Comparison of ENCODE assay signal across 30 cellular contexts in genomic region chr1:241635556-241636179, GRCh38. TPM values are rescaled to one million over a fixed set of nuclear protein-coding genes. Genes with fewer than 3 reads are reported as not detected.
DNase-seq lines count a peak whose midpoint lies in the region; ATAC-seq, FAIRE-seq and TF ChIP-seq lines count a peak whose summit lies in the region.
"Had no signal": no experiment of that assay in that cellular context is flagged by ENCODE, and none has a peak within 500 bp of the region (broad histone marks: within the 10 kb centered on the region; RNA-seq: fewer than 3 reads in every experiment).

No MANE protein-coding gene starts in this region.

- H2AFZ ChIP-seq in GM12878 (ENCODE audit: control insufficient read depth, low read depth, low read length), result peak overlapping the region; percentile 81
- H2AFZ ChIP-seq: hepatocyte had no signal

- in situ Hi-C loops in GM12878 (cut with MboI), result no loop called here

- ATAC-seq in GM18517 (IDR thresholded peaks at IDR 0.05; ENCODE audit: unreplicated experiment) (peak; percentile 32), GM12878 (no peak)
- ATAC-seq: activated T-cell treated with anti-CD3 and anti-CD28 coated beads, Interleukin-2, amount 50 U/mL, for 4 hours; left lobe of liver; naive thymus-derived CD4-positive, alpha-beta T cell; Panc1; stimulated activated effector memory CD8-positive, alpha-beta T cell treated with anti-CD3 and anti-CD28 coated beads, Interleukin-12 subunit alpha, Interleukin-12 subunit beta, amount 100 ng/mL, for 72 hours had no signal

- H3K36me3 ChIP-seq in KOPT-K1 (ENCODE audit: insufficient read depth, low read length), result peaks cover 43% of the 10 kb centered on the region
- H3K36me3 ChIP-seq in GM12878 (ENCODE audit: control insufficient read depth in 2 of 2, insufficient read depth in 2 of 2, low read length in 1 of 2), result no peaks in the 10 kb centered on the region; a peak in 1 of 4 replicates
- H3K36me3 ChIP-seq: breast epithelium, colonic mucosa, thoracic aorta had no signal

- no peaks in the 10 kb centered on the region for H3K9me3 Mint-ChIP-seq in osteocyte (ENCODE audit: unreplicated experiment)
- H3K9me3 Mint-ChIP-seq: activated T-cell treated with anti-CD3 and anti-CD28 coated beads, Interleukin-2, amount 50 U/mL, for 4 hours; CD4-positive, CD25-positive, alpha-beta regulatory T cell; stimulated activated effector memory CD8-positive, alpha-beta T cell treated with anti-CD3 and anti-CD28 coated beads, Interleukin-12 subunit alpha, Interleukin-12 subunit beta, amount 100 ng/mL, for 72 hours had no signal

- intact Hi-C loops in GM12878 (cut with micrococcal nuclease; ENCODE audit: unreplicated experiment), result loop anchor here (5.0 kb wide), 1 partner anchor 212 kb away; the partner anchor contains the start of gene EXO1

- FAIRE-seq in GM12878 (lab: Jason Lieb, UNC), result no peak
- FAIRE-seq: frontal cortex had no signal

- no peaks in the 10 kb centered on the region for H4K20me1 ChIP-seq in GM12878 (ENCODE audit: control insufficient read depth, insufficient read depth)

- TF ChIP-seq RAD21 in GM12878 (IDR thresholded peaks at IDR 0.05; ENCODE audit: insufficient read depth, low read depth, low read length), result no peak

- SMC1A ChIA-PET in GM12878 (lab: Charles Lee; ENCODE audit: uncharacterized antibody, unreplicated experiment), result interaction anchor here (1.2 to 1.3 kb wide), 2 partner anchors 8 to 12 kb away, joined by 3 read pairs; no protein-coding TSS in a partner anchor

- TF ChIP-seq POLR2A in GM12878 (IDR thresholded peaks at IDR 0.05; ENCODE audit: low read depth, low read length), result no peak

- no TSS peak for BruUV-seq in GM12878 (replicated peaks; lab: Mats Ljungman, UMichigan)

- peaks cover 8% of the 10 kb centered on the region for H3K4me1 ChIP-seq in GM12878 (ENCODE audit: control insufficient read depth, insufficient read depth, low read length)
- H3K4me1 ChIP-seq: breast epithelium, colonic mucosa had no signal

- H3K4me3 Mint-ChIP-seq in osteocyte (ENCODE audit: unreplicated experiment), result no peak overlapping the region
- H3K4me3 Mint-ChIP-seq: activated T-cell treated with anti-CD3 and anti-CD28 coated beads, Interleukin-2, amount 50 U/mL, for 4 hours; H9; stimulated activated effector memory CD8-positive, alpha-beta T cell treated with anti-CD3 and anti-CD28 coated beads, Interleukin-12 subunit alpha, Interleukin-12 subunit beta, amount 100 ng/mL, for 72 hours had no signal

- H3K9ac ChIP-seq in GM12878 (ENCODE audit: control insufficient read depth, insufficient read depth, low read length), result no peak overlapping the region; the same call in 1 of the 2 replicates

- 17% methylated on average over 4 of the region's 4 CpGs for WGBS in GM12878 (ENCODE audit: insufficient coverage, insufficient replicate concordance, low lambda C conversion rate, missing lambda C conversion rate)

- no peaks in the 10 kb centered on the region for H3K9me3 ChIP-seq in KOPT-K1 (ENCODE audit: insufficient read depth, low read length, poor library complexity, severe bottlenecking)
- no peaks in the 10 kb centered on the region for H3K9me3 ChIP-seq in GM12878 (replicated peaks; ENCODE audit: control insufficient read depth, insufficient read depth, low read length)
- H3K9me3 ChIP-seq: breast epithelium, colonic mucosa, esophagus muscularis mucosa, thoracic aorta had no signal

- H3K27ac ChIP-seq in KOPT-K1 (ENCODE audit: low read depth, low read length, poor library complexity, severe bottlenecking) (peak overlapping the region; percentile 2), GM12878 (ENCODE audit: control insufficient read depth, insufficient read depth) (peak overlapping the region; percentile 35; the same call in 1 of the 2 replicates)
- H3K27ac ChIP-seq: breast epithelium, colonic mucosa, esophagus muscularis mucosa, hepatocyte, thoracic aorta had no signal

- H3K36me3 Mint-ChIP-seq in osteocyte (ENCODE audit: unreplicated experiment), result peaks cover 18% of the 10 kb centered on the region

- no peak for TF ChIP-seq CTCF in GM12878 (IDR thresholded peaks at IDR 0.05 in 2 of 3, conservative IDR thresholded peaks at IDR 0.05 in 1 of 3; ENCODE audit: control insufficient read depth in 2 of 3, extremely low read depth in 1 of 3, insufficient read depth in 1 of 3, low read depth in 3 of 3, low read length in 3 of 3)
- TF ChIP-seq CTCF in osteocyte (IDR thresholded peaks at IDR 0.05), result no peak

- no peak overlapping the region for H3K27ac Mint-ChIP-seq in osteocyte (ENCODE audit: unreplicated experiment)
- H3K27ac Mint-ChIP-seq: H9; stimulated activated effector memory CD8-positive, alpha-beta T cell treated with anti-CD3 and anti-CD28 coated beads, Interleukin-12 subunit alpha, Interleukin-12 subunit beta, amount 100 ng/mL, for 72 hours had no signal

- peak overlapping the region; percentile 53 for H3K4me2 ChIP-seq in GM12878 (ENCODE audit: control insufficient read depth, insufficient read depth)

- no peak for TF ChIP-seq EP300 in GM12878 (IDR thresholded peaks at IDR 0.05; ENCODE audit: borderline replicate concordance in 1 of 2, control insufficient read depth in 1 of 2, low read depth in 2 of 2, low read length in 2 of 2)

- DNase-seq in CD1c-positive myeloid dendritic cell (ENCODE audit: extremely low spot score) (peak; percentile 39), GM12878 (ENCODE audit: low read depth, low spot score) (no peak), epidermal melanocyte (ENCODE audit: insufficient read length, low spot score) (no peak), osteocyte (ENCODE audit: extremely low spot score, unreplicated experiment) (no peak)
- no peak for DNase-seq in stimulated activated naive CD4-positive, alpha-beta T cell treated with Interleukin-2 at 50 U/mL for 16 hours (lab: John Stamatoyannopoulos, UW)
- DNase-seq: activated CD8-positive, alpha-beta memory T cell treated with anti-CD3 and anti-CD28 coated beads for 24 hours; activated T-cell treated with anti-CD3 and anti-CD28 coated beads, Interleukin-2, amount 50 U/mL, for 4 hours; amygdala; CD4-positive, CD25-positive, alpha-beta regulatory T cell; colonic mucosa; H9; naive thymus-derived CD4-positive, alpha-beta T cell; NCI-H1436; NCI-H446 treated with DMSO at 0.1 percent for 48 hours; small intestine; stimulated activated CD4-positive, alpha-beta T cell treated with anti-CD3 and anti-CD28 coated beads, Interleukin-2, amount 100 ng/mL, for 24 hours; T-helper 1 cell had no signal

- peaks cover 31% of the 10 kb centered on the region for H3K4me1 Mint-ChIP-seq in osteocyte (ENCODE audit: unreplicated experiment)

- peaks cover 39% of the 10 kb centered on the region for H3K79me2 ChIP-seq in GM12878 (ENCODE audit: control insufficient read depth, insufficient read depth, low read length)

- no peaks in the 10 kb centered on the region for H3K27me3 Mint-ChIP-seq in osteocyte (ENCODE audit: unreplicated experiment)
- H3K27me3 Mint-ChIP-seq: CD4-positive, CD25-positive, alpha-beta regulatory T cell; naive thymus-derived CD4-positive, alpha-beta T cell had no signal

- CTCF ChIA-PET in GM12878 (lab: Yijun Ruan, JAX), result no interaction called here

- H3K4me3 ChIP-seq in GM12878, result peak overlapping the region; percentile 25; the same call in 1 of the 2 replicates
- H3K4me3 ChIP-seq: breast epithelium, colonic mucosa, esophagus muscularis mucosa, hepatocyte, thoracic aorta had no signal

- no peaks in the 10 kb centered on the region for H3K27me3 ChIP-seq in GM12878 (replicated peaks in 1 of 2; ENCODE audit: control insufficient read depth in 2 of 2, insufficient read depth in 2 of 2, low read length in 1 of 2)
- H3K27me3 ChIP-seq: breast epithelium, colonic mucosa, esophagus muscularis mucosa, hepatocyte had no signal

- POLR2A ChIA-PET in GM12878 (lab: Charles Lee), result interaction anchor here (0.5 kb wide), 1 partner anchor 155 kb away, joined by 4 read pairs; no protein-coding TSS in a partner anchor

- RAD21 ChIA-PET in GM12878 (lab: Charles Lee; ENCODE audit: unreplicated experiment), result no interaction called here

RNA-seq across cellular contexts. Expression of gene CHML, which starts 4.5 kb away (rescaled TPM):
- 15.8 and 16.2 TPM in 2 replicates for total RNA-seq in GM12878 (2013; cell fraction: nucleolus; rRNA removed)
- total RNA-seq in GM12878 (2014; rRNA removed) (9.6 TPM in 2 replicates), GM12878 (2014; rRNA removed; fragmentation: Illumina TruSeq; extraction: Trizol) (13.5 and 13.8 TPM in 2 replicates), GM12878 (2021) (12.4 and 15.5 TPM in 2 replicates), osteocyte (12.7 and 14.2 TPM in 2 replicates)
- 2.4 TPM for polyA plus RNA-seq in GM12878 (2011; ENCODE audit: low read depth)
- polyA plus RNA-seq in GM12878 (2011; rRNA removed) (2.8 and 4.0 TPM in 2 replicates), GM12878 (2014; fragmentation: Illumina TruSeq; extraction: Trizol) (9.8 and 11.6 TPM in 2 replicates), GM12878 (2014; fragmentation: Nextera tagmentation; extraction: Ambion mirVana) (1 to 10 TPM; 2.0 to 2.4 TPM), GM12878 (2014; rRNA removed) (5.3 and 5.4 TPM in 2 replicates), GM12878 (2016; fragmentation: Nextera tagmentation; extraction: Ambion mirVana) (1 to 10 TPM; 2.8 to 6.6 TPM)
- 1.1 and 1.2 TPM in 2 replicates for polyA plus RNA-seq in GM12878 (2011; cell fraction: cytosol; rRNA removed)
- polyA plus RNA-seq in GM12878 (2011; cell fraction: nucleus; rRNA removed), result 2.7 and 3.0 TPM in 2 replicates
- polyA plus RNA-seq in GM12878 (2012), result 4.5 and 5.0 TPM in 2 replicates
- polyA minus RNA-seq in GM12878 (2011; rRNA and poly(A)+ RNA removed), result 4.1 and 10.2 TPM in 2 replicates
- 1.2 and 2.1 TPM in 2 replicates for polyA minus RNA-seq in GM12878 (2011; cell fraction: cytosol; rRNA and poly(A)+ RNA removed)
- polyA minus RNA-seq in GM12878 (2011; cell fraction: nucleus; rRNA and poly(A)+ RNA removed), result 2.2 and 2.7 TPM in 2 replicates

RNA-seq across cellular contexts. Expression of gene OPN3, which starts 4.5 kb away (rescaled TPM):
- total RNA-seq in GM12878 (2013; cell fraction: nucleolus; rRNA removed), result 0.50 and 0.95 TPM in 2 replicates
- 9.6 and 12.0 TPM in 2 replicates for total RNA-seq in GM12878 (2014; rRNA removed)
- total RNA-seq in GM12878 (2014; rRNA removed; fragmentation: Illumina TruSeq; extraction: Trizol), result 8.8 and 9.3 TPM in 2 replicates
- total RNA-seq in GM12878 (2021), result 7.6 and 8.3 TPM in 2 replicates
- 5.8 TPM for polyA plus RNA-seq in GM12878 (2011; ENCODE audit: low read depth)
- 0.26 and 0.78 TPM in 2 replicates for polyA plus RNA-seq in GM12878 (2011; rRNA removed)
- 0.10 and 0.13 TPM in 2 replicates for polyA plus RNA-seq in GM12878 (2011; cell fraction: cytosol; rRNA removed)
- polyA plus RNA-seq in GM12878 (2011; cell fraction: nucleus; rRNA removed), result 0.12 and 0.20 TPM in 2 replicates
- polyA plus RNA-seq in GM12878 (2012), result 5.5 and 10.1 TPM in 2 replicates
- 9.3 and 15.1 TPM in 2 replicates for polyA plus RNA-seq in GM12878 (2014; fragmentation: Illumina TruSeq; extraction: Trizol)
- 1 to 10 TPM; 1.3 to 3.9 TPM for polyA plus RNA-seq in GM12878 (2014; fragmentation: Nextera tagmentation; extraction: Ambion mirVana)
- polyA plus RNA-seq in GM12878 (2014; rRNA removed), result 7.2 and 7.4 TPM in 2 replicates
- 10 to 100 TPM in 1 of 2 experiments, 1 to 10 TPM in 1; 5.2 to 12.2 TPM for polyA plus RNA-seq in GM12878 (2016; fragmentation: Nextera tagmentation; extraction: Ambion mirVana)
- not detected in 2 replicates for polyA minus RNA-seq in GM12878 (2011; rRNA and poly(A)+ RNA removed)
- polyA minus RNA-seq in GM12878 (2011; cell fraction: cytosol; rRNA and poly(A)+ RNA removed), result 0.73 and 0.94 TPM in 2 replicates
- polyA minus RNA-seq in GM12878 (2011; cell fraction: nucleus; rRNA and poly(A)+ RNA removed), result 0.48 TPM in 1 of 2 replicates, not detected in the other
- 15.3 and 15.8 TPM in 2 replicates for total RNA-seq in osteocyte

RNA-seq across cellular contexts. Expression of gene WDR64, which starts 16.4 kb away (rescaled TPM):
- not detected in 2 replicates for total RNA-seq in GM12878 (2013; cell fraction: nucleolus; rRNA removed)
- not detected in 2 replicates for total RNA-seq in GM12878 (2014; rRNA removed)
- total RNA-seq in GM12878 (2014; rRNA removed; fragmentation: Illumina TruSeq; extraction: Trizol), result not detected in 2 replicates
- total RNA-seq in GM12878 (2021), result not detected in 2 replicates
- not detected for polyA plus RNA-seq in GM12878 (2011; ENCODE audit: low read depth)
- not detected in 2 replicates for polyA plus RNA-seq in GM12878 (2011; rRNA removed)
- not detected in 2 replicates for polyA plus RNA-seq in GM12878 (2011; cell fraction: cytosol; rRNA removed)
- polyA plus RNA-seq in GM12878 (2011; cell fraction: nucleus; rRNA removed), result not detected in 2 replicates
- 0.03 TPM in 1 of 2 replicates, not detected in the other for polyA plus RNA-seq in GM12878 (2012)
- polyA plus RNA-seq in GM12878 (2014; fragmentation: Illumina TruSeq; extraction: Trizol), result 0.01 TPM in 1 of 2 replicates, not detected in the other
- not detected for polyA plus RNA-seq in GM12878 (2014; fragmentation: Nextera tagmentation; extraction: Ambion mirVana)
- not detected in 2 replicates for polyA plus RNA-seq in GM12878 (2014; rRNA removed)
- polyA plus RNA-seq in GM12878 (2016; fragmentation: Nextera tagmentation; extraction: Ambion mirVana), result not detected
- polyA minus RNA-seq in GM12878 (2011; rRNA and poly(A)+ RNA removed), result not detected in 2 replicates
- polyA minus RNA-seq in GM12878 (2011; cell fraction: cytosol; rRNA and poly(A)+ RNA removed), result not detected in 2 replicates
- polyA minus RNA-seq in GM12878 (2011; cell fraction: nucleus; rRNA and poly(A)+ RNA removed), result not detected in 2 replicates
- total RNA-seq in osteocyte, result not detected in 2 replicates
- total RNA-seq: breast epithelium; CD4-positive, CD25-positive, alpha-beta regulatory T cell; colonic mucosa; esophagus muscularis mucosa; frontal cortex; H9; M059J; mesenteric fat pad; omental fat pad; thoracic aorta had no signal
- polyA plus RNA-seq: hepatocyte, small intestine had no signal
